Comparison of ENCODE assay signal across 21 cellular contexts in genomic region chr20:38192323-38192885, GRCh38. TPM values are rescaled to one million over a fixed set of nuclear protein-coding genes. Genes with fewer than 3 reads are reported as not detected.
A peak's percentile ranks its signal among the peaks of the same experiment; 100 is the strongest.
DNase-seq lines count a peak whose midpoint lies in the region; ATAC-seq, FAIRE-seq and TF ChIP-seq lines count a peak whose summit lies in the region.
"Had no signal": no experiment of that assay in that cellular context is flagged by ENCODE, and none has a peak within 500 bp of the region (broad histone marks: within the 10 kb centered on the region; RNA-seq: fewer than 3 reads in every experiment).

No MANE protein-coding gene starts in this region.

- no peak overlapping the region for H3K27ac Mint-ChIP-seq in neural progenitor cell
- H3K27ac Mint-ChIP-seq: B cell; CD8-positive, alpha-beta T cell had no signal

- no peak for ATAC-seq in A549
- no peak for ATAC-seq in RWPE2 (ENCODE audit: low read depth)
- ATAC-seq: CD8-positive, alpha-beta T cell had no signal

- intact Hi-C loops in sigmoid colon (cut with DNase I): no loop called here

- POLR2A ChIA-PET in A549 (lab: Yijun Ruan, JAX): no interaction called here

- H3K4me1 ChIP-seq in A549 (peaks cover 31% of the 10 kb centered on the region), RWPE2 (ENCODE audit: insufficient read depth, poor library complexity, severe bottlenecking) (peaks cover 17% of the 10 kb centered on the region), sigmoid colon (peaks cover 0 to 19% (median 9%) of the 10 kb centered on the region in 4 donors), neural progenitor cell (peaks cover 5% of the 10 kb centered on the region)
- H3K4me1 ChIP-seq: HAP-1 had no signal

- H3K4me3 ChIP-seq in A549 (no peak overlapping the region), RWPE2 (ENCODE audit: severe bottlenecking) (no peak overlapping the region), sigmoid colon (no peak overlapping the region), neural progenitor cell (no peak overlapping the region)
- H3K4me3 ChIP-seq: HAP-1 had no signal

- H3K36me3 Mint-ChIP-seq in neural progenitor cell: no peaks in the 10 kb centered on the region
- H3K36me3 Mint-ChIP-seq: CD8-positive, alpha-beta T cell had no signal

- H3K9ac ChIP-seq in neural progenitor cell: no peak overlapping the region

- H3K9me3 Mint-ChIP-seq in neural progenitor cell: peaks cover 5% of the 10 kb centered on the region
- H3K9me3 Mint-ChIP-seq: CD8-positive, alpha-beta T cell had no signal

- H4K20me1 ChIP-seq in neural progenitor cell (ENCODE audit: low read depth): no peaks in the 10 kb centered on the region

- no peak for DNase-seq in A549 (ENCODE audit: low read depth in 1 of 2, low spot score in 1 of 2)
- peak; percentile 60 for DNase-seq in RWPE2 (ENCODE audit: low spot score)
- peak; percentile 6 for DNase-seq in iPS-NIHi11 (ENCODE audit: low spot score)
- DNase-seq in sigmoid colon: peak; percentile 20
- no peak for DNase-seq in neural progenitor cell (ENCODE audit: low spot score)
- no peak for DNase-seq in UCSD-AML1 (lab: John Stamatoyannopoulos, UW; ENCODE audit: unreplicated experiment)
- no peak for DNase-seq in NCI-H1105 treated with DMSO at 0.1 percent for 48 hours (lab: John Stamatoyannopoulos, UW)
- DNase-seq: C1 segment of cervical spinal cord; CD8-positive, alpha-beta T cell; COR-L47; DMS153; DMS79 treated with DMSO at 0.1 percent for 48 hours; EL; KBM-7 had no signal

- CTCF ChIA-PET in A549 (lab: Yijun Ruan, JAX): interaction anchor here (0.9 to 19.7 kb wide), 4 partner anchors 9 to 135 kb away, joined by 3 to 350 read pairs (median 6); no protein-coding TSS in a partner anchor

- TF ChIP-seq RAD21 in A549 (conservative IDR thresholded peaks at IDR 0.05 in 1 of 2, IDR thresholded peaks at IDR 0.05 in 1 of 2): no peak

- TF ChIP-seq CTCF in A549 (IDR thresholded peaks at IDR 0.05): no peak
- no peak for TF ChIP-seq CTCF in RWPE2 (IDR thresholded peaks at IDR 0.05; ENCODE audit: poor library complexity, severe bottlenecking)
- TF ChIP-seq CTCF in sigmoid colon (IDR thresholded peaks at IDR 0.05): no peak
- TF ChIP-seq CTCF in neural progenitor cell (IDR thresholded peaks at IDR 0.05): no peak

- peaks cover 10% of the 10 kb centered on the region for H3K27me3 Mint-ChIP-seq in neural progenitor cell (ENCODE audit: insufficient read depth, low read depth)

- H3K9me3 ChIP-seq in A549 (no peaks in the 10 kb centered on the region), RWPE2 (ENCODE audit: severe bottlenecking) (no peaks in the 10 kb centered on the region), sigmoid colon (no peaks in the 10 kb centered on the region), neural progenitor cell (ENCODE audit: low read depth) (no peaks in the 10 kb centered on the region)
- H3K9me3 ChIP-seq: HAP-1 had no signal

- TF ChIP-seq POLR2A in A549 (IDR thresholded peaks at IDR 0.05; ENCODE audit: low read length) (no peak), sigmoid colon (IDR thresholded peaks at IDR 0.05) (no peak)

- H3K27ac ChIP-seq in A549 (peak overlapping the region; percentile 33 to 58; a peak in 3 of 6 replicates), RWPE2 (ENCODE audit: poor library complexity, severe bottlenecking) (no peak overlapping the region), sigmoid colon (no peak overlapping the region), neural progenitor cell (no peak overlapping the region)

- H3K36me3 ChIP-seq in RWPE2 (ENCODE audit: low read depth): no peaks in the 10 kb centered on the region
- no peaks in the 10 kb centered on the region for H3K36me3 ChIP-seq in sigmoid colon
- H3K36me3 ChIP-seq in neural progenitor cell: no peaks in the 10 kb centered on the region
- H3K36me3 ChIP-seq: HAP-1 had no signal

- H3K4me3 Mint-ChIP-seq in neural progenitor cell: no peak overlapping the region
- H3K4me3 Mint-ChIP-seq: B cell; CD8-positive, alpha-beta T cell had no signal

- H2AFZ ChIP-seq in neural progenitor cell (replicated peaks): no peak overlapping the region

- TF ChIP-seq EP300 in A549 (IDR thresholded peaks at IDR 0.05) (no peak), sigmoid colon (IDR thresholded peaks at IDR 0.05) (no peak)

- no peak for FAIRE-seq in A549 (lab: Jason Lieb, UNC)
- FAIRE-seq: D721Med, G401.6, GM12892, GM19239, H1 had no signal

- H3F3A ChIP-seq in neural progenitor cell (ENCODE audit: low read depth): no peaks in the 10 kb centered on the region

- H3K4me1 Mint-ChIP-seq in neural progenitor cell: peaks cover 16% of the 10 kb centered on the region

- no peak overlapping the region for H3K4me2 ChIP-seq in A549
- no peak overlapping the region for H3K4me2 ChIP-seq in neural progenitor cell

- no peaks in the 10 kb centered on the region for H3K27me3 ChIP-seq in RWPE2 (ENCODE audit: insufficient read depth, poor library complexity, severe bottlenecking)
- no peaks in the 10 kb centered on the region for H3K27me3 ChIP-seq in sigmoid colon
- no peaks in the 10 kb centered on the region for H3K27me3 ChIP-seq in neural progenitor cell

- H3K79me2 ChIP-seq in neural progenitor cell (ENCODE audit: low read depth): no peaks in the 10 kb centered on the region

- WGBS in A549 (ENCODE audit: missing lambda C conversion rate): 82% methylated on average over 9 of the region's 9 CpGs
- 82 to 86% methylated on average over 9 of the region's 9 CpGs for WGBS in sigmoid colon, 2 donors

TF ChIP-seq in A549, 52 proteins besides CTCF, POLR2A, EP300 and RAD21:
- no peak for TF ChIP-seq ZSCAN20 (CRISPR knock-in tag; IDR thresholded peaks at IDR 0.05)
- TF ChIP-seq HES2 (IDR thresholded peaks at IDR 0.05): no peak
- TF ChIP-seq HMGXB4 (CRISPR knock-in tag; IDR thresholded peaks at IDR 0.05; ENCODE audit: borderline replicate concordance): no peak
- no peak for TF ChIP-seq KDM1A (IDR thresholded peaks at IDR 0.05; ENCODE audit: low read depth)
- no peak for TF ChIP-seq RCOR1 (IDR thresholded peaks at IDR 0.05; ENCODE audit: low read depth, low read length)
- TF ChIP-seq ZNF302 (CRISPR knock-in tag; IDR thresholded peaks at IDR 0.05): no peak
- TF ChIP-seq RARB (CRISPR knock-in tag; IDR thresholded peaks at IDR 0.05): no peak
- no peak for TF ChIP-seq USF2 (IDR thresholded peaks at IDR 0.05)
- TF ChIP-seq HEYL (CRISPR knock-in tag; IDR thresholded peaks at IDR 0.05): no peak
- TF ChIP-seq SMC3 (IDR thresholded peaks at IDR 0.05): no peak
- no peak for TF ChIP-seq ZC3H11A (IDR thresholded peaks at IDR 0.05)
- TF ChIP-seq KDM5A (IDR thresholded peaks at IDR 0.05): no peak
- TF ChIP-seq GATA3 (IDR thresholded peaks at IDR 0.05; ENCODE audit: borderline replicate concordance): no peak
- no peak for TF ChIP-seq CBX8 (IDR thresholded peaks at IDR 0.05)
- TF ChIP-seq NPAS2 (CRISPR knock-in tag; IDR thresholded peaks at IDR 0.05; ENCODE audit: borderline replicate concordance): no peak
- TF ChIP-seq PBX3 (IDR thresholded peaks at IDR 0.05): no peak
- no peak for TF ChIP-seq MYC (IDR thresholded peaks at IDR 0.05; ENCODE audit: borderline replicate concordance, low read length)
- no peak for TF ChIP-seq BHLHE40 (IDR thresholded peaks at IDR 0.05; ENCODE audit: low read depth, low read length)
- TF ChIP-seq HOXB13 (CRISPR knock-in tag; IDR thresholded peaks at IDR 0.05; ENCODE audit: low read depth): no peak

RNA-seq across cellular contexts. Expression of gene TGM2, which starts 27.3 kb away (rescaled TPM):
- polyA plus RNA-seq in A549 (2011; rRNA removed): 173 TPM in 2 replicates
- polyA plus RNA-seq in A549 (2012; cell fraction: cytosol; rRNA removed): 164 and 192 TPM in 2 replicates
- polyA plus RNA-seq in A549 (2012; cell fraction: nucleus; rRNA removed): 241 and 325 TPM in 2 replicates
- 348 to 469 TPM (median 441 TPM) in 3 replicates for polyA plus RNA-seq in A549 (2017; fragmentation: RNase III; extraction: RNeasy Plus Mini Kit Qiagen cat#74134 plus additional on column Dnase treatment)
- 181 and 216 TPM in 2 replicates for polyA minus RNA-seq in A549 (2011; rRNA and poly(A)+ RNA removed)
- 100 to 1,000 TPM in 2 of 4 donors, 10 to 100 TPM in 2; 14.8 to 104 (median 60.7) TPM for total RNA-seq in sigmoid colon
- 10 to 100 TPM in 1 of 3 donors, 1 to 10 TPM in 2; 6.5 to 71.1 (median 7.2) TPM for polyA plus RNA-seq in sigmoid colon
- total RNA-seq in neural progenitor cell (ENCODE audit: low replicate concordance): 0.22 and 0.28 TPM in 2 replicates
- total RNA-seq: CD8-positive, alpha-beta T cell had no signal

Comparison
In these comparisons a context has a peak if more than half of its experiments do, and no peak if none do; other contexts are left out.
1. DNase-seq: peak in RWPE2 (single experiment), iPS-NIHi11 (single experiment) and sigmoid colon (single experiment); none in A549 (0 of 2), neural progenitor cell (single experiment), UCSD-AML1 (single experiment) and NCI-H1105 treated with DMSO at 0.1 percent for 48 hours (single experiment).
2. H3K27ac ChIP-seq: peak in A549 (2 of 2); none in RWPE2 (single experiment), sigmoid colon (0 of 4) and neural progenitor cell (single experiment).
3. RNA of gene TGM2, which starts 27.3 kb away (total RNA-seq): 14.8 to 104 TPM in sigmoid colon; 0.22 to 0.28 TPM in neural progenitor cell; every median in the first group is over 10 times any median in the second.